In the genomic region with DNA sequence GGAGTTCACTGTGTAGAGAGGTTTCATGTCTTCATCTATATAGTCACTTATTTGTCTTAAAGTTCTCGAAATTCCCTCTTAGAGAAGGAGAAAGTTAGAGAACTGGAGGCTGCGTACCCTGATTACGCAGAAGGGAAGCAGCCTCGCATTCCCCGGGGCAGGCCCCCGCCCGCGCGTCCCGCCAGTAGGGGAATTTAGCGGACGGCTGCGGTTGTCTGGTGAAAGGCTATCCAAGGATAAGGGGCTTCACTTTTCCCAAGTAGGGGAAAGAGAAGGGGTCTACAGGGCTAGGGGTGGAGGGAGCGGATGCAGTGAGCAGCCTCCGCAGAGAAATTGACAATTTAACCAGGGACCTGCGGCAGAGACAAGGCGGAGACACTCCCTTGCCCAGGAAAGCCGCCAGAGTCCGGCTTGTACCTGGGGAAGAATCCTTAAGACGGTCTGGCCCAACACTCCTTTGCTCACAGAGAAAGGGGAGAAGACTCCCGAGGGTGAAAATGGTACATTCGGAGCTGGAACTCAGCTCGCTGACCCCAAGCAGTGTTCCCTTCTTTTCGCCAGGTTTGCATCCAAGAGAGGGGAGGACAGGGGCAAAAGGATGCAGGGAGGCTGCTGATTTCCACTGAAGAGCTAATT, we compare ENCODE assay signal across 1 cellular context.
TF ChIP-seq lines count a peak whose summit lies in the region.

No MANE protein-coding gene starts in this region.

TF ChIP-seq in HepG2, 621 proteins besides CTCF, POLR2A, EP300 and RAD21 (continued from another document and continues in another):
- TF ChIP-seq YEATS2 (CRISPR knock-in tag; IDR thresholded peaks at IDR 0.05; ENCODE audit: borderline replicate concordance) (0 out of 2 replicates have a peak, but pooled peaks have one; percentile 6), KMT2B (CRISPR knock-in tag; IDR thresholded peaks at IDR 0.05) (no peak), HES4 (CRISPR knock-in tag; IDR thresholded peaks at IDR 0.05; ENCODE audit: borderline replicate concordance) (no peak), NR2F1 (CRISPR knock-in tag; IDR thresholded peaks at IDR 0.05) (no peak), LRRFIP1 (CRISPR knock-in tag; conservative IDR thresholded peaks at IDR 0.05) (no peak), PATZ1 (CRISPR knock-in tag; IDR thresholded peaks at IDR 0.05) (peak; percentile 17; the same call in 1 of the 2 replicates), KLF11 (CRISPR knock-in tag; IDR thresholded peaks at IDR 0.05) (no peak), ZFY (CRISPR knock-in tag; IDR thresholded peaks at IDR 0.05) (no peak; the same call in 1 of the 2 replicates), PHF5A (CRISPR knock-in tag; IDR thresholded peaks at IDR 0.05; ENCODE audit: low read depth, unreplicated experiment) (no peak), ZNF558 (CRISPR knock-in tag; IDR thresholded peaks at IDR 0.05; ENCODE audit: borderline replicate concordance) (no peak), AGO2 (optimal IDR thresholded peaks at IDR 0.05; ENCODE audit: low read depth, low read length) (no peak), GATAD2A (CRISPR knock-in tag; IDR thresholded peaks at IDR 0.05) (no peak), KDM5A (IDR thresholded peaks at IDR 0.05; ENCODE audit: borderline replicate concordance, low read length) (peak; percentile 21; the same call in 1 of the 2 replicates), XRCC5 (optimal IDR thresholded peaks at IDR 0.05; ENCODE audit: low read length) (no peak), ZNF850 (CRISPR knock-in tag; conservative IDR thresholded peaks at IDR 0.05) (0 out of 2 replicates have a peak, but pooled peaks have one; percentile 32), ZUFSP (CRISPR knock-in tag; IDR thresholded peaks at IDR 0.05; ENCODE audit: borderline replicate concordance) (no peak), DDIT3 (CRISPR knock-in tag; IDR thresholded peaks at IDR 0.05) (no peak), ATF5 (CRISPR knock-in tag; IDR thresholded peaks at IDR 0.05; ENCODE audit: low read depth) (no peak), MAFK (conservative IDR thresholded peaks at IDR 0.05 in 1 of 2, IDR thresholded peaks at IDR 0.05 in 1 of 2; ENCODE audit: low read length in 2 of 2) (no peak), SP1 (IDR thresholded peaks at IDR 0.05) (no peak), SP1 (CRISPR knock-in tag; IDR thresholded peaks at IDR 0.05) (no peak), HNRNPH1 (optimal IDR thresholded peaks at IDR 0.05; ENCODE audit: low read depth, low read length) (no peak), POLR2G (IDR thresholded peaks at IDR 0.05; ENCODE audit: low read depth, low read length) (no peak), IRF2 (CRISPR knock-in tag; IDR thresholded peaks at IDR 0.05) (no peak), ZNF343 (CRISPR knock-in tag; IDR thresholded peaks at IDR 0.05) (no peak), ZFP90 (CRISPR knock-in tag; IDR thresholded peaks at IDR 0.05; ENCODE audit: borderline replicate concordance) (no peak), ZNF20 (CRISPR knock-in tag; IDR thresholded peaks at IDR 0.05) (no peak), SMARCE1 (IDR thresholded peaks at IDR 0.05; ENCODE audit: borderline replicate concordance) (no peak), KAT8 (CRISPR knock-in tag; IDR thresholded peaks at IDR 0.05) (0 out of 2 replicates have a peak, but pooled peaks have one; percentile 2), ZNF572 (CRISPR knock-in tag; IDR thresholded peaks at IDR 0.05) (no peak), ZNF256 (CRISPR knock-in tag; conservative IDR thresholded peaks at IDR 0.05) (no peak), TOE1 (CRISPR knock-in tag; IDR thresholded peaks at IDR 0.05) (no peak), ZFP36L2 (CRISPR knock-in tag; IDR thresholded peaks at IDR 0.05) (no peak), HNRNPLL (IDR thresholded peaks at IDR 0.05; ENCODE audit: low read depth, low read length, poor library complexity, severe bottlenecking) (peak; percentile 58), PRDM15 (CRISPR knock-in tag; IDR thresholded peaks at IDR 0.05) (no peak), HNRNPK (IDR thresholded peaks at IDR 0.05; ENCODE audit: low read depth, low read length, poor library complexity, severe bottlenecking) (no peak), ZNF800 (CRISPR knock-in tag; IDR thresholded peaks at IDR 0.05) (0 out of 2 replicates have a peak, but pooled peaks have one; percentile 8), SALL1 (CRISPR knock-in tag; IDR thresholded peaks at IDR 0.05) (no peak), ZNF670 (CRISPR knock-in tag; IDR thresholded peaks at IDR 0.05; ENCODE audit: borderline replicate concordance) (no peak), ZNF296 (CRISPR knock-in tag; conservative IDR thresholded peaks at IDR 0.05) (no peak), ZNF724P (CRISPR knock-in tag; IDR thresholded peaks at IDR 0.05; ENCODE audit: borderline replicate concordance) (no peak), ZKSCAN8 (CRISPR knock-in tag; IDR thresholded peaks at IDR 0.05; ENCODE audit: borderline replicate concordance) (no peak), REPIN1 (CRISPR knock-in tag; IDR thresholded peaks at IDR 0.05; ENCODE audit: borderline replicate concordance, low read depth) (no peak), ZBTB38 (CRISPR knock-in tag; IDR thresholded peaks at IDR 0.05) (no peak), ZNF329 (CRISPR knock-in tag; IDR thresholded peaks at IDR 0.05; ENCODE audit: low read depth) (0 out of 2 replicates have a peak, but pooled peaks have one; percentile 2)
- TF ChIP-seq, protein P1, sequence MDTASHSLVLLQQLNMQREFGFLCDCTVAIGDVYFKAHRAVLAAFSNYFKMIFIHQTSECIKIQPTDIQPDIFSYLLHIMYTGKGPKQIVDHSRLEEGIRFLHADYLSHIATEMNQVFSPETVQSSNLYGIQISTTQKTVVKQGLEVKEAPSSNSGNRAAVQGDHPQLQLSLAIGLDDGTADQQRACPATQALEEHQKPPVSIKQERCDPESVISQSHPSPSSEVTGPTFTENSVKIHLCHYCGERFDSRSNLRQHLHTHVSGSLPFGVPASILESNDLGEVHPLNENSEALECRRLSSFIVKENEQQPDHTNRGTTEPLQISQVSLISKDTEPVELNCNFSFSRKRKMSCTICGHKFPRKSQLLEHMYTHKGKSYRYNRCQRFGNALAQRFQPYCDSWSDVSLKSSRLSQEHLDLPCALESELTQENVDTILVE (CRISPR knock-in tag; IDR thresholded peaks at IDR 0.05), result no peak
- TF ChIP-seq, protein P2, sequence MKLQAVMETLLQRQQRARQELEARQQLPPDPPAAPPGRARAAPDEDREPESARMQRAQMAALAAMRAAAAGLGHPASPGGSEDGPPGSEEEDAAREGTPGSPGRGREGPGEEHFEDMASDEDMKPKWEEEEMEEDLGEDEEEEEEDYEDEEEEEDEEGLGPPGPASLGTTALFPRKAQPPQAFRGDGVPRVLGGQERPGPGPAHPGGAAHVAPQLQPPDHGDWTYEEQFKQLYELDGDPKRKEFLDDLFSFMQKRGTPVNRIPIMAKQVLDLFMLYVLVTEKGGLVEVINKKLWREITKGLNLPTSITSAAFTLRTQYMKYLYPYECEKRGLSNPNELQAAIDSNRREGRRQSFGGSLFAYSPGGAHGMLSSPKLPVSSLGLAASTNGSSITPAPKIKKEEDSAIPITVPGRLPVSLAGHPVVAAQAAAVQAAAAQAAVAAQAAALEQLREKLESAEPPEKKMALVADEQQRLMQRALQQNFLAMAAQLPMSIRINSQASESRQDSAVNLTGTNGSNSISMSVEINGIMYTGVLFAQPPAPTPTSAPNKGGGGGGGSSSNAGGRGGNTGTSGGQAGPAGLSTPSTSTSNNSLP (IDR thresholded peaks at IDR 0.05; ENCODE audit: low read depth, low read length), result no peak
